1 cellular context compared by ENCODE assay signal in genomic region chr5:68049053-68049713, GRCh38.
TF ChIP-seq lines count a peak whose summit lies in the region.

No MANE protein-coding gene starts in this region.

TF ChIP-seq in IMR-90, 13 proteins besides CTCF, POLR2A, EP300 and RAD21:
- TF ChIP-seq MXI1 (IDR thresholded peaks at IDR 0.05; ENCODE audit: borderline replicate concordance, low read depth, low read length) (no peak), RCOR1 (IDR thresholded peaks at IDR 0.05; ENCODE audit: insufficient replicate concordance, low read length) (no peak), USF2 (IDR thresholded peaks at IDR 0.05; ENCODE audit: low read depth, low read length) (no peak), SMC3 (IDR thresholded peaks at IDR 0.05; ENCODE audit: low read depth, low read length) (no peak), NFE2L2 (IDR thresholded peaks at IDR 0.05; ENCODE audit: low read depth, low read length) (no peak), MAFK (IDR thresholded peaks at IDR 0.05; ENCODE audit: low read depth, low read length) (no peak), FOS (IDR thresholded peaks at IDR 0.05; ENCODE audit: low read depth, low read length) (no peak)
